ENCODE assay signal across 31 cellular contexts in the genomic region with DNA sequence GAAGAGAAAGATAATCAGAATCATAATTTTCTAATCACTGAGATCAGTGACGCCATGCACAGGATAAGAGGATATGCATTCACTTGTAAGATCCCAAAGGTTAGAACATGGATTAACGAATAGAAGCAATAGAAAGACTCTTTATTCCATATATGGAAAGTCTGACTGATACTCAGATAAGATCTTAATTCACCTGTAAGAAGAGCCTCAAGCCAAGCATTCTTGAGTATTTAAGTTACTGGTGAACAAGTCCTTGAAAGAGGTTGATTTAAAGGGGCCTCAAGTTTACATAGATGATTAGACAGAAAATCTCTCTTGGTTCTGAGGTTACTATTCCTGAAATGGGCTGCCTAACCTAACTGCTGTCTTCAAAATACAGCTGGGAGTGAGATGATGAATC.
"Had no signal": no experiment of that assay in that cellular context is flagged by ENCODE, and none has a peak within 500 bp of the region (broad histone marks: within the 10 kb centered on the region; RNA-seq: fewer than 3 reads in every experiment).

No MANE protein-coding gene starts in this region.

- FAIRE-seq: RCC 7860, TTC549 had no signal

- ATAC-seq: activated CD8-positive, alpha-beta T cell treated with anti-CD3 and anti-CD28 coated beads for 36 hours; activated T-cell treated with anti-CD3 and anti-CD28 coated beads, Interleukin-2, amount 50 U/mL, for 72 hours; activated T-helper 17 cell treated with anti-CD3 and anti-CD28 coated beads, Interleukin-2, amount 50 U/mL, for 72 hours had no signal

- H3K4me3 ChIP-seq: ascending aorta, cardiac muscle cell, PC-9, SJSA1 had no signal

- H3K9me3 ChIP-seq: ascending aorta, SJSA1, SK-N-SH had no signal

- H3K36me3 ChIP-seq: ascending aorta, cardiac muscle cell, SJSA1 had no signal

- DNase-seq: activated CD4-positive, alpha-beta T cell treated with anti-CD3 and anti-CD28 coated beads, Interleukin-2, amount 10 ng/mL, durations not matched to agents 24 days and 14 days; activated CD4-positive, alpha-beta T cell treated with anti-CD3 and anti-CD28 coated beads, Interleukin-2, amount 50 U/mL, for 4 hours; activated CD8-positive, alpha-beta T cell treated with anti-CD3 and anti-CD28 coated beads for 36 hours; activated effector memory CD4-positive, alpha-beta T cell treated with anti-CD3 and anti-CD28 coated beads, Interleukin-2, amount 50 U/mL, for 16 hours; activated naive CD4-positive, alpha-beta T cell; activated naive CD4-positive, alpha-beta T cell treated with anti-CD3 and anti-CD28 coated beads, Interleukin-2, amount 50 U/mL, for 16 hours; activated naive CD8-positive, alpha-beta T cell treated with anti-CD3 and anti-CD28 coated beads, Interleukin-2, amount 10 ng/mL, durations not matched to agents 7 days and 5 days; activated T-cell treated with anti-CD3 and anti-CD28 coated beads, Interleukin-2, amount 50 U/mL, for 1 hour; activated T-cell treated with anti-CD3 and anti-CD28 coated beads, Interleukin-2, amount 50 U/mL, for 72 hours; amygdala; Kasumi-1; KG1; NCI-H1092 treated with DMSO at 0.1 percent for 48 hours; NCI-H1417; NCI-H146; NCI-H187; NCI-H2081; NCI-H345; NCI-H510A; NCI-H526; NCI-H748 treated with DMSO at 0.1 percent for 48 hours; NK-92 treated with Interleukin-12 subunit alpha and Interleukin-12 subunit beta, amount 100 ng/mL, for 24 hours; SHP77 treated with DMSO at 0.1 percent for 48 hours; SK-N-SH had no signal

- H3K27ac ChIP-seq: ascending aorta, cardiac muscle cell, PC-9, SJSA1 had no signal

- H3K27me3 ChIP-seq: ascending aorta, cardiac muscle cell, SJSA1 had no signal
